8 cellular contexts compared by ENCODE assay signal in the genomic region with DNA sequence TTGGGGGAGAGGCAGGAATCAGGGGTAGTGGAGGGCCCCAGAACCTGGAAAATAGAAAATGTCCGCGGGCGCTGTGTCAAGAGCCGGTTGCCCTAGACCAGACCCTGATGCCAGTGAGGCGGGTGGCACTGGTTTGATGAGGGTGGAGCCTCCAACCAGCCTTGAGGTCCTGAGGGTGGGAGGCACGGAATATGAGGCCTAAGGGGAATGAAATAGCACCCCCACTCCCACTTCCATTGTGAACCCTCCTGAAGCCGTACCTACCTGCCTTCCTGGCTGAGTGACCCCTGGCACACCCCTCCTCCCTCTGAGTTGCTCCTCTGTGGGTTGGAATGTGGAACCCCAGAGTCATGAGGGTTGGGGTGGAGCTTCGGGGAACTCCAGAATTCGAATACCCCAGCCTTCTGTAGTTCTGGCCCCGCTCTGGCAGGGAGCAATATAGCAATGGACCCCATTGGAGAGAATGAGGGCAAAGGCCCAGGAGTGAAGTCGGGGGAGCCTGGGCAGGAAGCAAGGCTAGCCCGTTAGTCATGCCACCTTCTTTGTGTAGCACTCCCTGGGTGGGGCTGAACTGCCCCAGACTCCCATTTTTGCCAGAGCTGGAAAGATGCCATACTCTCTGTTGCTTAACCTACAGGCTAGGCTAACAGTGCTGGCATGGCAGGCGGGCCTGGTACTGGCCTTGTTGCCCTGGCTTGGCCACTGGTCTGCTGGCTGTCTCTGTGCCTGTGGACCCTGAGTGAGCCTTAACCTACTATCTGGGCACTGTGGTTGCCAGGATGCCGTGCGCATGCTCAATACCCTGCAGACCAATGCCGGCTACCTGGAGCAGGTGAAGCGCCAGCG. TPM values are rescaled to one million over a fixed set of nuclear protein-coding genes. Genes with fewer than 3 reads are reported as not detected.
DNase-seq lines count a peak whose midpoint lies in the region; ATAC-seq lines count a peak whose summit lies in the region.

No MANE protein-coding gene starts in this region.

- peaks cover 9% of the 10 kb centered on the region for H3K36me3 Mint-ChIP-seq in activated naive CD8-positive, alpha-beta T cell treated with anti-CD3 and anti-CD28 coated beads for 36 hours

- peak overlapping the region; percentile 98 for H3K4me3 Mint-ChIP-seq in activated naive CD8-positive, alpha-beta T cell treated with anti-CD3 and anti-CD28 coated beads for 36 hours

- peak; percentile 67 for DNase-seq in EL
- DNase-seq in Jurkat, Clone E6-1 (ENCODE audit: low read depth, low spot score) = no peak
- no peak for DNase-seq in activated naive CD8-positive, alpha-beta T cell treated with anti-CD3 and anti-CD28 coated beads for 36 hours
- peak; percentile 63 for DNase-seq in hepatic stellate cell (ENCODE audit: low spot score)
- no peak for DNase-seq in DMS153 (lab: John Stamatoyannopoulos, UW)
- DNase-seq in SIG-M5 (lab: John Stamatoyannopoulos, UW) = no peak

- peaks cover 27 to 28% (median 27%) of the 10 kb centered on the region in 3 donors for H3K36me3 ChIP-seq in skeletal muscle tissue (ENCODE audit: control insufficient read depth in 3 of 3, insufficient read depth in 3 of 3, low read length in 3 of 3)

- peak overlapping the region; percentile 82 for H3K4me3 ChIP-seq in Jurkat, Clone E6-1 (ENCODE audit: low read length)
- peak overlapping the region; percentile 89 to 93 (median 90) for H3K4me3 ChIP-seq in skeletal muscle tissue (ENCODE audit: low read length in 3 of 3)

- peak overlapping the region; percentile 90 to 98 (median 92) for H3K9ac ChIP-seq in skeletal muscle tissue (ENCODE audit: low read depth in 1 of 3, low read length in 3 of 3)

- no peak for ATAC-seq in GM21423 (IDR thresholded peaks at IDR 0.05; ENCODE audit: unreplicated experiment)

- H3K4me1 Mint-ChIP-seq in activated naive CD8-positive, alpha-beta T cell treated with anti-CD3 and anti-CD28 coated beads for 36 hours = peaks cover 16% of the 10 kb centered on the region

- H3K9me3 Mint-ChIP-seq in activated naive CD8-positive, alpha-beta T cell treated with anti-CD3 and anti-CD28 coated beads for 36 hours = no peaks in the 10 kb centered on the region

- H3K27me3 Mint-ChIP-seq in activated naive CD8-positive, alpha-beta T cell treated with anti-CD3 and anti-CD28 coated beads for 36 hours = no peaks in the 10 kb centered on the region

- peak overlapping the region; percentile 97 for H3K27ac Mint-ChIP-seq in activated naive CD8-positive, alpha-beta T cell treated with anti-CD3 and anti-CD28 coated beads for 36 hours

- H3K27ac ChIP-seq in skeletal muscle tissue (ENCODE audit: low read depth, low read length) = peak overlapping the region; percentile 85

- H3K4me1 ChIP-seq in skeletal muscle tissue (ENCODE audit: control insufficient read depth in 3 of 3, insufficient read depth in 3 of 3, low read length in 3 of 3) = peaks cover 21 to 28% (median 27%) of the 10 kb centered on the region in 3 donors

- no peaks in the 10 kb centered on the region for H3K9me3 ChIP-seq in skeletal muscle tissue (ENCODE audit: control insufficient read depth in 3 of 3, low read length in 3 of 3)

- no peaks in the 10 kb centered on the region for H3K27me3 ChIP-seq in skeletal muscle tissue (ENCODE audit: control insufficient read depth in 3 of 3, insufficient read depth in 3 of 3, low read length in 3 of 3)

RNA-seq across cellular contexts. Expression of a gene that starts 1.0 kb away (rescaled TPM):
- polyA plus RNA-seq in Jurkat, Clone E6-1 (2012; ENCODE audit: insufficient read depth, insufficient read length) = 82.1 TPM
- total RNA-seq in activated naive CD8-positive, alpha-beta T cell treated with anti-CD3 and anti-CD28 coated beads for 36 hours = 10 to 100 TPM; 86.3 to 88.0 TPM
- total RNA-seq in skeletal muscle tissue = 41.2 TPM

RNA-seq across cellular contexts. Expression of a gene that starts 17.9 kb away (rescaled TPM):
- 75.2 TPM for polyA plus RNA-seq in Jurkat, Clone E6-1 (2012; ENCODE audit: insufficient read depth, insufficient read length)
- 10 to 100 TPM; 85.2 to 94.2 TPM for total RNA-seq in activated naive CD8-positive, alpha-beta T cell treated with anti-CD3 and anti-CD28 coated beads for 36 hours
- 33.4 TPM for total RNA-seq in skeletal muscle tissue

RNA-seq across cellular contexts. Expression of a gene that starts 25.3 kb away (rescaled TPM):
- 18.3 TPM for polyA plus RNA-seq in Jurkat, Clone E6-1 (2012; ENCODE audit: insufficient read depth, insufficient read length)
- total RNA-seq in activated naive CD8-positive, alpha-beta T cell treated with anti-CD3 and anti-CD28 coated beads for 36 hours = 10 to 100 TPM; 20.4 to 21.5 TPM
- total RNA-seq in skeletal muscle tissue = 15.1 TPM

RNA-seq across cellular contexts. Expression of a gene that starts 50.7 kb away (rescaled TPM):
- 1.4 TPM for polyA plus RNA-seq in Jurkat, Clone E6-1 (2012; ENCODE audit: insufficient read depth, insufficient read length)
- total RNA-seq in activated naive CD8-positive, alpha-beta T cell treated with anti-CD3 and anti-CD28 coated beads for 36 hours = 10 to 100 TPM; 17.7 to 18.8 TPM
- 9.4 TPM for total RNA-seq in skeletal muscle tissue

Comparison
In these comparisons a context has a peak if more than half of its experiments do, and no peak if none do; other contexts are left out.
1. DNase-seq: peak in EL (single experiment) and hepatic stellate cell (single experiment); none in Jurkat, Clone E6-1 (single experiment), activated naive CD8-positive, alpha-beta T cell treated with anti-CD3 and anti-CD28 coated beads for 36 hours (single experiment), DMS153 (single experiment) and SIG-M5 (single experiment).